Comparison of ENCODE assay signal across 19 cellular contexts in the genomic region with DNA sequence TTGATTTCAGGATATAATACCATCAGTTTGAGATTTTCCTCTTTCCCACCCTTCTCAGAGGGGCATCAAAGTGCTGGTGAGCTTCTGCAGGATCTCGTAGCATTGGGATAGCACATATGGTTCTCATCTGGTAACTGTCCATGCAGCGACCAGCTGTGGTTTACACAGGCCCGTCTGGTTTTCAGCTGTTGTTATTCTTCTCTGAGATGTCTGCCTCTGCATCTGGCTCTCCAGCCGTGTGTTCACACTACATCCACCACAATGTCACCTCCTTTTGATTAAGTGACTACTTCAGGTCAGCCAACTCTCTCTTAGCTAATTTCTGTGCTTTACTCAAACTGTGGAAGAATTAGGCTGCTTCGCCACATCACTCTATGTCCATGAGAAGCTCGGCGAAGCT.
A peak's percentile ranks its signal among the peaks of the same experiment; 100 is the strongest.
DNase-seq lines count a peak whose midpoint lies in the region; ATAC-seq and TF ChIP-seq lines count a peak whose summit lies in the region.
"Had no signal": no experiment of that assay in that cellular context is flagged by ENCODE, and none has a peak within 500 bp of the region (broad histone marks: within the 10 kb centered on the region; RNA-seq: fewer than 3 reads in every experiment).

No MANE protein-coding gene starts in this region.

- no peaks in the 10 kb centered on the region for H3K9me3 ChIP-seq in aorta (ENCODE audit: control insufficient read depth, low read length)
- no peaks in the 10 kb centered on the region for H3K9me3 ChIP-seq in uterus
- H3K9me3 ChIP-seq: BLaER1 treated with 17β-estradiol and CSF1 and Interleukin-3, amounts not matched to agents 10 nM and 100 nM; testis had no signal

- H3K27ac ChIP-seq in aorta (ENCODE audit: low read depth in 1 of 2, low read length in 2 of 2): no peak overlapping the region
- H3K27ac ChIP-seq in uterus: no peak overlapping the region
- H3K27ac ChIP-seq: BLaER1 treated with 17β-estradiol and CSF1 and Interleukin-3, amounts not matched to agents 10 nM and 100 nM; testis had no signal

- H3K36me3 ChIP-seq in aorta (ENCODE audit: control insufficient read depth in 1 of 2, insufficient read depth in 2 of 2, low read length in 1 of 2) (no peaks in the 10 kb centered on the region), uterus (no peaks in the 10 kb centered on the region)
- H3K36me3 ChIP-seq: BLaER1 treated with 17β-estradiol and CSF1 and Interleukin-3, amounts not matched to agents 10 nM and 100 nM had no signal

- H3K4me3 ChIP-seq in fibroblast of villous mesenchyme (ENCODE audit: low read depth, low read length) (no peak overlapping the region), skeletal muscle cell (ENCODE audit: low read depth, low read length) (no peak overlapping the region), aorta (ENCODE audit: low read length in 2 of 2) (no peak overlapping the region), uterus (no peak overlapping the region)
- H3K4me3 ChIP-seq: BLaER1 treated with 17β-estradiol and CSF1 and Interleukin-3, amounts not matched to agents 10 nM and 100 nM; testis had no signal

- no peak for ATAC-seq in aorta (ENCODE audit: low FRiP score)
- ATAC-seq: activated CD4-positive, alpha-beta T cell treated with anti-CD3 and anti-CD28 coated beads for 36 hours; sciatic nerve had no signal

- intact Hi-C loops in aorta (cut with DNase I) (no loop called here), uterus (cut with DNase I; ENCODE audit: low total_unique reads) (no loop called here)

- no peak for TF ChIP-seq POLR2A in uterus (IDR thresholded peaks at IDR 0.05)

- 45 to 46% methylated on average over 7 of the region's 7 CpGs for WGBS in aorta, 2 donors

- H3K27me3 ChIP-seq in aorta (ENCODE audit: control insufficient read depth in 1 of 2, insufficient read depth in 2 of 2, low read length in 1 of 2) (no peaks in the 10 kb centered on the region), uterus (no peaks in the 10 kb centered on the region)
- H3K27me3 ChIP-seq: BLaER1 treated with 17β-estradiol and CSF1 and Interleukin-3, amounts not matched to agents 10 nM and 100 nM; testis had no signal

- TF ChIP-seq CTCF in fibroblast of villous mesenchyme (IDR thresholded peaks at IDR 0.05; ENCODE audit: insufficient read depth, low read depth, low read length) (no peak), uterus (IDR thresholded peaks at IDR 0.05) (no peak)

- DNase-seq in GM04504 (ENCODE audit: low read depth): peak; percentile 33
- peak; percentile 4 for DNase-seq in amniotic epithelial cell (ENCODE audit: low read depth)
- peak; percentile 50 for DNase-seq in fibroblast of villous mesenchyme (ENCODE audit: low read depth)
- peak; percentile 42 for DNase-seq in skeletal muscle cell (ENCODE audit: low read depth)
- no peak for DNase-seq in aorta
- no peak for DNase-seq in uterus
- no peak for DNase-seq in NCI-H146 treated with DMSO at 0.1 percent for 48 hours (lab: John Stamatoyannopoulos, UW; ENCODE audit: unreplicated experiment)
- DNase-seq: activated CD4-positive, alpha-beta T cell treated with anti-CD3 and anti-CD28 coated beads for 36 hours; activated CD8-positive, alpha-beta memory T cell treated with anti-CD3 and anti-CD28 coated beads, Interleukin-2, amount 50 U/mL, for 4 hours; activated naive CD4-positive, alpha-beta T cell treated with anti-CD3 and anti-CD28 coated beads, Interleukin-2, amount 10 ng/mL, durations not matched to agents 7 days and 5 days; caudate nucleus; DMS153; endodermal cell; islet precursor cell; NCI-H2081 treated with DMSO at 0.1 percent for 48 hours; stimulated activated CD4-positive, alpha-beta T cell treated with anti-CD3 and anti-CD28 coated beads, Interleukin-4, amount 100 ng/mL, for 1 hour; testis had no signal

- H3K4me1 ChIP-seq in aorta (ENCODE audit: control insufficient read depth in 1 of 2, insufficient read depth in 2 of 2, low read length in 2 of 2): no peaks in the 10 kb centered on the region
- H3K4me1 ChIP-seq in uterus: no peaks in the 10 kb centered on the region
- H3K4me1 ChIP-seq: BLaER1 treated with 17β-estradiol and CSF1 and Interleukin-3, amounts not matched to agents 10 nM and 100 nM; testis had no signal

Comparison
In these comparisons a context has a peak if more than half of its experiments do, and no peak if none do; other contexts are left out.
1. DNase-seq: peak in GM04504 (single experiment), amniotic epithelial cell (single experiment), fibroblast of villous mesenchyme (single experiment) and skeletal muscle cell (single experiment); none in aorta (0 of 2), uterus (0 of 2) and NCI-H146 treated with DMSO at 0.1 percent for 48 hours (single experiment).